16 cellular contexts compared by ENCODE assay signal in the genomic region with DNA sequence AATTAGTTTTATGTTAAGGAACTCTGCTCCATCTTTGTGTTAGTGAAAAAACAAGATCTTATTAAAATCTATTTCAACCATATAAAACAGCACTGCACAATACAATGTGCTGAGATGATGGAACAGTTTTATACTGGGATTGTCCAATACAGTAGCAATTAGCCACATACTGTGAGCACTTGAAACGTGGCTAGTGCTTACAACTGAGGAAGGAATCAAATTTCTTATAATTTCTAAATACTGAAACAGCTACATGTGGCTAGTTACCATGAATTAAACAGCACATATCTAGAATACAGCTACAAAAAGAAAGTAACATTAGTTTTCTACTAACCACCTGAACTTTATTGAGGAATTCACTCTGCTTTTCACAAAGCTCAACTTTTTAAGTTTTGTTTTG. TPM values are rescaled to one million over a fixed set of nuclear protein-coding genes. Genes with fewer than 3 reads are reported as not detected.
A peak's percentile ranks its signal among the peaks of the same experiment; 100 is the strongest.
DNase-seq lines count a peak whose midpoint lies in the region; TF ChIP-seq lines count a peak whose summit lies in the region.
"Had no signal": no experiment of that assay in that cellular context is flagged by ENCODE, and none has a peak within 500 bp of the region (broad histone marks: within the 10 kb centered on the region; RNA-seq: fewer than 3 reads in every experiment).

No MANE protein-coding gene starts in this region.

- no peak overlapping the region for H2AFZ ChIP-seq in osteoblast (ENCODE audit: low read length)
- H2AFZ ChIP-seq: GM23338 had no signal

- H3K4me3 ChIP-seq in osteoblast (ENCODE audit: insufficient read depth, low read length) (no peak overlapping the region), tibial nerve (no peak overlapping the region)
- H3K4me3 ChIP-seq: GM23338 had no signal

- H3K36me3 ChIP-seq in osteoblast (ENCODE audit: insufficient read depth, low read length): peaks cover 50% of the 10 kb centered on the region
- H3K36me3 ChIP-seq in tibial nerve: peaks cover 0 to 95% (median 18%) of the 10 kb centered on the region in 3 donors

- no peak for TF ChIP-seq EP300 in tibial nerve (IDR thresholded peaks at IDR 0.05)

- no peak overlapping the region for H3K4me2 ChIP-seq in osteoblast (ENCODE audit: insufficient read depth, low read length)
- H3K4me2 ChIP-seq: GM23338 had no signal

- no peak for TF ChIP-seq POLR2A in tibial nerve (IDR thresholded peaks at IDR 0.05)

- no peaks in the 10 kb centered on the region for H3K9me3 ChIP-seq in osteoblast (ENCODE audit: low read depth, low read length)
- no peaks in the 10 kb centered on the region for H3K9me3 ChIP-seq in tibial nerve

- no peak for TF ChIP-seq CTCF in osteoblast (IDR thresholded peaks at IDR 0.05; ENCODE audit: extremely low read depth, low read depth, low read length)
- TF ChIP-seq CTCF in tibial nerve (IDR thresholded peaks at IDR 0.05): no peak

- H3K27me3 ChIP-seq in osteoblast (ENCODE audit: insufficient read depth, low read length) (no peaks in the 10 kb centered on the region), tibial nerve (no peaks in the 10 kb centered on the region)

- H3K79me2 ChIP-seq in osteoblast (ENCODE audit: insufficient read depth, low read length): no peaks in the 10 kb centered on the region

- H3K4me1 ChIP-seq in osteoblast (ENCODE audit: insufficient read depth, low read length) (no peaks in the 10 kb centered on the region), tibial nerve (no peaks in the 10 kb centered on the region)

- H4K20me1 ChIP-seq in osteoblast (ENCODE audit: insufficient read depth, low read length): no peaks in the 10 kb centered on the region

- 51 to 57% methylated on average over 1 of the region's 1 CpG for WGBS in tibial nerve, 2 donors

- DNase-seq in NCI-H2081 (lab: John Stamatoyannopoulos, UW): peak; percentile 13 to 72
- no peak for DNase-seq in NCI-H2081 treated with DMSO at 0.1 percent for 48 hours (lab: John Stamatoyannopoulos, UW)
- DNase-seq in NCI-H146 (lab: John Stamatoyannopoulos, UW): peak; percentile 35
- DNase-seq in NCI-H748 (lab: John Stamatoyannopoulos, UW; ENCODE audit: unreplicated experiment): peak; percentile 46
- DNase-seq in osteoblast (ENCODE audit: insufficient read length, low spot score, missing footprints): peak; percentile 5
- no peak for DNase-seq in tibial nerve (ENCODE audit: low spot score in 2 of 2)
- no peak for DNase-seq in DMS53 treated with DMSO at 0.1 percent for 48 hours (lab: John Stamatoyannopoulos, UW; ENCODE audit: unreplicated experiment)
- DNase-seq: 8988T; ACHN; C1 segment of cervical spinal cord; CD4-positive, alpha-beta T cell; DMS153; DND-41; GDM1; H7 had no signal

- H3K27ac ChIP-seq in osteoblast (ENCODE audit: low read depth, low read length) (no peak overlapping the region), tibial nerve (no peak overlapping the region)

RNA-seq across cellular contexts. Expression of gene NFXL1, which starts 14.7 kb away (rescaled TPM):
- total RNA-seq in osteoblast (5.8 and 10.0 TPM in 2 replicates), tibial nerve (10 to 100 TPM; 12.2 to 18.0 (median 15.6) TPM)

Comparison
In these comparisons a context has a peak if more than half of its experiments do, and no peak if none do; other contexts are left out.
1. DNase-seq: peak in NCI-H2081 (2 of 2), NCI-H146 (single experiment), NCI-H748 (single experiment) and osteoblast (single experiment); none in NCI-H2081 treated with DMSO at 0.1 percent for 48 hours (single experiment), tibial nerve (0 of 2) and DMS53 treated with DMSO at 0.1 percent for 48 hours (single experiment).